ENCODE assay signal across 1 cellular context in genomic region chr10:103759100-103759781, GRCh38.
TF ChIP-seq lines count a peak whose summit lies in the region.

No MANE protein-coding gene starts in this region.

TF ChIP-seq in SK-N-SH, 30 proteins besides CTCF, POLR2A, EP300 and RAD21 (continued from another document):
- no peak for TF ChIP-seq REST (IDR thresholded peaks at IDR 0.05; ENCODE audit: low read depth, low read length)
- peak; percentile 48; the same call in 1 of the 2 replicates for TF ChIP-seq MEF2A (IDR thresholded peaks at IDR 0.05; ENCODE audit: borderline replicate concordance, low read depth)
- TF ChIP-seq YY1 (IDR thresholded peaks at IDR 0.05; ENCODE audit: low read depth) = no peak
TF ChIP-seq in SK-N-SH: peak in this region for 5.
